1 cellular context compared by ENCODE assay signal in genomic region chr13:33863390-33863789, GRCh38.
TF ChIP-seq lines count a peak whose summit lies in the region.

No MANE protein-coding gene starts in this region.

TF ChIP-seq in HepG2, 621 proteins besides CTCF, POLR2A, EP300 and RAD21 (continued from another document):
- no peak for TF ChIP-seq IKZF5 (CRISPR knock-in tag; IDR thresholded peaks at IDR 0.05)
- TF ChIP-seq PITX1 (CRISPR knock-in tag; IDR thresholded peaks at IDR 0.05) = no peak
- TF ChIP-seq ATF7 (IDR thresholded peaks at IDR 0.05) = peak; percentile 61
- no peak for TF ChIP-seq ATF7 (CRISPR knock-in tag; IDR thresholded peaks at IDR 0.05)
- TF ChIP-seq ZBTB3 (CRISPR knock-in tag; IDR thresholded peaks at IDR 0.05; ENCODE audit: borderline replicate concordance, low read depth) = no peak
